ENCODE assay signal across 8 cellular contexts in the genomic region with DNA sequence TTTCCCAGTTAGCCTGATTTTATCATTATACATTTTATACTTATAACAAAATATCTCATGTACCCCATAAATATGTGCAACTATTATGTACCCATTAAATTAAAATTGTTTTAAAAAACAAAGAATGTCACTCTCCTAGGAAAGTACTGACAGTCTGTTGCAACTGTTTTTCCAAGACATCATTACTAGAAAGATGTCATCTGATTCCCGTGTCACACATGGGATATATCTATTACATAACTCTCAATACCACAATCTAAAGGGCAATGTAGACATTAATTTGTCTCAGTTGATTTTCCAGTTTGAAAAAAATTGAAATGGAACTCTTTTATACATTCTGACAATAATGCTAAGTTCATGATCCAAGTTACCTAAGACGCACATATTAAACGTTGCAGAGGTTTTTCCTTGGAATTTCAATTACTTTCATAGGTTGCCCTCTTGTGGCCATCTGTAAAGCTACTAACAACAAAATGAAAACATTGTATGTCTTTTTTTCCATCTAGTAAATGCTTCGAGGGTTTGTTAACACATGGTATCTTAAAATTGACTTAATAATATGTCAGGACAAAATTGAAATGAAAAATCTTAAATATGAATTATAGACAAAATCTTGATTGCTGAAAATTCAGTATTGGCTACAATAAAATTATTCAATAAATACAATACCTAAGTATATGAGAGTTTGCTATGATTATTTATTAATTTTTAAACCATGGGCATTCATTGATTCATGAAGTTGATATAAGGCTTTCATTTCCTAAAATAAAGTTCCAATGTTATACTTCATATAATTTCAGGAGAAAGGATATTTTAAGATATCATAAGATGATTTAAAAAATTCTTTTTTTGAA.
DNase-seq lines count a peak whose midpoint lies in the region; ATAC-seq and TF ChIP-seq lines count a peak whose summit lies in the region.

No MANE protein-coding gene starts in this region.

- H3K36me3 Mint-ChIP-seq in CD4-positive, alpha-beta memory T cell, result no peaks in the 10 kb centered on the region

- no peak overlapping the region for H3K27ac Mint-ChIP-seq in CD4-positive, alpha-beta memory T cell

- in situ Hi-C loops in GM13977 (cut with MboI; ENCODE audit: low pct_unique_long_range_greater_than_20kb, low sequenced_read_pairs, unreplicated experiment) (loop anchor here (25.0 kb wide), 1 partner anchor 710 kb away; no protein-coding TSS in a partner anchor), T47D (cut with HindIII; ENCODE audit: low pct_unique_long_range_greater_than_20kb, low sequenced_read_pairs) (no loop called here)

- no peaks in the 10 kb centered on the region for H3K36me3 ChIP-seq in lower lobe of right lung
- H3K36me3 ChIP-seq in CD4-positive, alpha-beta memory T cell (ENCODE audit: insufficient read depth, low read length), result no peaks in the 10 kb centered on the region

- peak; percentile 85 for TF ChIP-seq CTCF in 22Rv1 (IDR thresholded peaks at IDR 0.05)
- peak; percentile 49 for TF ChIP-seq CTCF in GM13977 (IDR thresholded peaks at IDR 0.05; ENCODE audit: extremely low read depth, insufficient read depth, missing control alignments)
- peak; percentile 52 for TF ChIP-seq CTCF in lower lobe of right lung (IDR thresholded peaks at IDR 0.05)

- H3K4me3 ChIP-seq in lower lobe of right lung, result no peak overlapping the region
- no peak overlapping the region for H3K4me3 ChIP-seq in CD4-positive, alpha-beta memory T cell (ENCODE audit: low read length in 2 of 2)

- DNase-seq in GM13977 (ENCODE audit: low spot score), result peak; percentile 11
- DNase-seq in NCI-H345 treated with DMSO at 0.1 percent for 48 hours (lab: John Stamatoyannopoulos, UW; ENCODE audit: unreplicated experiment), result peak; percentile 70
- DNase-seq in T47D (ENCODE audit: low read depth in 1 of 2, low spot score in 1 of 2), result peak; percentile 44 to 78
- no peak for DNase-seq in lower lobe of right lung
- DNase-seq in CD4-positive, alpha-beta memory T cell, result no peak

- no peaks in the 10 kb centered on the region for H3K27me3 ChIP-seq in lower lobe of right lung (ENCODE audit: low read depth)
- no peaks in the 10 kb centered on the region for H3K27me3 ChIP-seq in CD4-positive, alpha-beta memory T cell (ENCODE audit: insufficient read depth, low read length)

- ATAC-seq in lower lobe of right lung (no peak), GM21381 (IDR thresholded peaks at IDR 0.05; ENCODE audit: unreplicated experiment) (no peak), esophagus mucosa (no peak)

- CTCF ChIA-PET in CD4-positive, alpha-beta memory T cell (lab: Charles Lee; ENCODE audit: partially characterized antibody), result no interaction called here

- H3K4me3 Mint-ChIP-seq in CD4-positive, alpha-beta memory T cell, result no peak overlapping the region

- H3K9me3 ChIP-seq in lower lobe of right lung, result no peaks in the 10 kb centered on the region
- no peaks in the 10 kb centered on the region for H3K9me3 ChIP-seq in CD4-positive, alpha-beta memory T cell (ENCODE audit: control insufficient read depth in 1 of 2, low read length in 2 of 2)

- H3K9me3 Mint-ChIP-seq in CD4-positive, alpha-beta memory T cell, result no peaks in the 10 kb centered on the region

- intact Hi-C loops in lower lobe of right lung (cut with DNase I), result loop anchor here (5.0 kb wide), 1 partner anchor 170 kb away; no protein-coding TSS in a partner anchor
- intact Hi-C loops in CD4-positive, alpha-beta memory T cell (cut with micrococcal nuclease), result no loop called here

- no peaks in the 10 kb centered on the region for H3K4me1 ChIP-seq in lower lobe of right lung
- no peaks in the 10 kb centered on the region for H3K4me1 ChIP-seq in CD4-positive, alpha-beta memory T cell (ENCODE audit: insufficient read depth, low read length)

- POLR2A ChIA-PET in CD4-positive, alpha-beta memory T cell (lab: Charles Lee; ENCODE audit: partially characterized antibody), result no interaction called here

- H3K4me1 Mint-ChIP-seq in CD4-positive, alpha-beta memory T cell, result no peaks in the 10 kb centered on the region

- no peaks in the 10 kb centered on the region for H3K27me3 Mint-ChIP-seq in CD4-positive, alpha-beta memory T cell

- H3K27ac ChIP-seq in 22Rv1, result no peak overlapping the region
- H3K27ac ChIP-seq in lower lobe of right lung, result no peak overlapping the region
- no peak overlapping the region for H3K27ac ChIP-seq in CD4-positive, alpha-beta memory T cell (ENCODE audit: low read depth, low read length)

Comparison
In these comparisons a context has a peak if more than half of its experiments do, and no peak if none do; other contexts are left out.
1. DNase-seq: peak in GM13977 (single experiment), NCI-H345 treated with DMSO at 0.1 percent for 48 hours (single experiment) and T47D (2 of 2); none in lower lobe of right lung (single experiment) and CD4-positive, alpha-beta memory T cell (0 of 5).
2. Peak in every context shown above with its lines, with median percentiles within 50 percentile points of each other: CTCF ChIP-seq.